In genomic region chr6:147132889-147133288, GRCh38 we compare ENCODE assay signal across 16 cellular contexts.
DNase-seq lines count a peak whose midpoint lies in the region; ATAC-seq and TF ChIP-seq lines count a peak whose summit lies in the region.
"Had no signal": no experiment of that assay in that cellular context is flagged by ENCODE, and none has a peak within 500 bp of the region (broad histone marks: within the 10 kb centered on the region; RNA-seq: fewer than 3 reads in every experiment).

No MANE protein-coding gene starts in this region.

- H3K27ac ChIP-seq in gastroesophageal sphincter = no peak overlapping the region
- H3K27ac ChIP-seq: coronary artery, esophagus squamous epithelium, lower lobe of right lung, VCaP had no signal

- in situ Hi-C loops in Caki2 (cut with HindIII; ENCODE audit: low pct_unique_long_range_greater_than_20kb, low sequenced_read_pairs) = no loop called here

- no peaks in the 10 kb centered on the region for H3K9me3 ChIP-seq in gastroesophageal sphincter
- H3K9me3 ChIP-seq: esophagus squamous epithelium, lower lobe of right lung had no signal

- peak; percentile 27 for DNase-seq in Caki2 (ENCODE audit: low read depth)
- DNase-seq in NCI-H1417 treated with DMSO at 0.1 percent for 48 hours (lab: John Stamatoyannopoulos, UW) = peak; percentile 24
- DNase-seq in amniotic epithelial cell (ENCODE audit: low read depth) = peak; percentile 72
- DNase-seq in fibroblast of villous mesenchyme (ENCODE audit: low read depth) = peak; percentile 62
- no peak for DNase-seq in NCI-H510A treated with DMSO at 0.1 percent for 48 hours (lab: John Stamatoyannopoulos, UW)
- no peak for DNase-seq in T-helper 9 cell
- DNase-seq: activated CD8-positive, alpha-beta memory T cell treated with anti-CD3 and anti-CD28 coated beads for 24 hours; esophagus squamous epithelium; lower lobe of right lung; NCI-H2227 treated with DMSO at 0.1 percent for 48 hours; stimulated activated CD4-positive, alpha-beta T cell treated with anti-CD3 and anti-CD28 coated beads, Interleukin-12 subunit alpha, Interleukin-12 subunit beta, amount 100 ng/mL, for 4 hours; stimulated activated naive CD8-positive, alpha-beta T cell treated with anti-CD3 and anti-CD28 coated beads, Interleukin-15, Interleukin-2, amounts not matched to agents 100 U/mL and 50 U/mL, for 24 hours had no signal

- TF ChIP-seq EP300 in gastroesophageal sphincter (IDR thresholded peaks at IDR 0.05) = no peak

- no peaks in the 10 kb centered on the region for H3K4me1 ChIP-seq in gastroesophageal sphincter
- H3K4me1 ChIP-seq: esophagus squamous epithelium, lower lobe of right lung had no signal

- no peak overlapping the region for H3K4me3 ChIP-seq in fibroblast of villous mesenchyme (ENCODE audit: low read depth, low read length)
- no peak overlapping the region for H3K4me3 ChIP-seq in gastroesophageal sphincter
- H3K4me3 ChIP-seq: coronary artery, esophagus squamous epithelium, lower lobe of right lung had no signal

- H3K36me3 ChIP-seq in gastroesophageal sphincter = no peaks in the 10 kb centered on the region
- H3K36me3 ChIP-seq: esophagus squamous epithelium, lower lobe of right lung had no signal

- no peaks in the 10 kb centered on the region for H3K27me3 ChIP-seq in gastroesophageal sphincter
- H3K27me3 ChIP-seq: esophagus squamous epithelium had no signal

- TF ChIP-seq POLR2A in gastroesophageal sphincter (IDR thresholded peaks at IDR 0.05) = no peak

- ATAC-seq in HG03108 (IDR thresholded peaks at IDR 0.05; ENCODE audit: unreplicated experiment) (no peak), gastroesophageal sphincter (no peak)
- ATAC-seq: lower lobe of right lung; stimulated activated naive CD8-positive, alpha-beta T cell treated with anti-CD3 and anti-CD28 coated beads, Interleukin-15, Interleukin-2, amounts not matched to agents 100 U/mL and 50 U/mL, for 24 hours had no signal

- no peak for TF ChIP-seq CTCF in fibroblast of villous mesenchyme (IDR thresholded peaks at IDR 0.05; ENCODE audit: insufficient read depth, low read depth, low read length)
- no peak for TF ChIP-seq CTCF in gastroesophageal sphincter (IDR thresholded peaks at IDR 0.05)

- WGBS in gastroesophageal sphincter (ENCODE audit: low coverage in 1 of 2), 2 donors = 75 to 83% methylated on average over 3 of the region's 3 CpGs

Comparison
In these comparisons a context has a peak if more than half of its experiments do, and no peak if none do; other contexts are left out.
1. DNase-seq: peak in Caki2 (single experiment), NCI-H1417 treated with DMSO at 0.1 percent for 48 hours (single experiment), amniotic epithelial cell (single experiment) and fibroblast of villous mesenchyme (single experiment); none in NCI-H510A treated with DMSO at 0.1 percent for 48 hours (single experiment) and T-helper 9 cell (single experiment).